Comparison of ENCODE assay signal across 8 cellular contexts in the genomic region with DNA sequence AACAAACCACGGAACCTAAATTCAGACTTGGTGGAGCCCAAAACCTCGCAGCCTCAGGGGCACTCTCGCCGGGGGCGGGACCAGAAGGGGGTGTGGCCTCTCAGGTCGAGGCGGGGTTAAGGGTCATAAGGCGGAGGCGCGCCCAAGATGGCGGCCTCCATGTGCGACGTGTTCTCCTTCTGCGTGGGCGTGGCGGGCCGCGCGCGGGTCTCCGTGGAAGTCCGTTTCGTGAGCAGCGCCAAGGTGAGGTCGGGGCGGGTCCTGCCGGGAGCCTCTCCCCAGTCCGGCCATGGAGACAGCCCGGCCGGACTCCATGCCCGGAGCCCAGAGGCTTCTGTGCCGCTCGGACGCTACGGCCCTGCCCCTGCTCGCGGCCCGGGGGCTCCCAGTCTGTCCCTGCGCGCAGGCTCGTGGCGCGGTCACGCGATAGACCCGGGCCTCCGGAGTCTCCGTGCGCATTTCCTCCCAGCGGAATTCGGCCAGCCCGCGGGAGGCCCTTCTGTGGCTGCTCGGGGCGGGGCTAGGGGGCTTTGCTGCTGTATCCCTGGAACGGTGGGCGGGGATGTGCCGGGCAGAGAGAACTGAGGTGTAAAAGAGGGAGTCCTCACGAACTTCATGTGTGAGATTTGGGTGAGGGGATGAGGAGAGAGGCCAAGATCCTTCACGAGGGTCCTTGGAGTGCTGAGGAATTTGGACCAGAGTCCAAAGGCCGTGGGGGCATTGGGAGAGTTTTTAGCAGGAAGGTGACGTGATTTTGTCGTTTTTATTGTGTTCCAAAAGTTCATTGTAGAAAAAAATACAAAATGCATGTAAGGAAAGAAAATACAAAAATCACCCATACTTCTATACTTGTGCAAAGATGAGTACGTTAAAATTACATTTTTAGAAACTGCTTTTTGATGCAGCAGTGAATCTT. TPM values are rescaled to one million over a fixed set of nuclear protein-coding genes. Genes with fewer than 3 reads are reported as not detected.
DNase-seq lines count a peak whose midpoint lies in the region; ATAC-seq, FAIRE-seq and TF ChIP-seq lines count a peak whose summit lies in the region.

A gene (plus strand): TSS at position 126 of the 916 bp plus-strand sequence. CDS start 22 bp downstream, at position 148.

- H3K27ac ChIP-seq in right atrium auricular region (peak within 1 kb of the TSS; percentile 60 to 74), rectal smooth muscle tissue (ENCODE audit: low read depth, low read length) (peak within 1 kb of the TSS; percentile 57), vagina (peak within 1 kb of the TSS; percentile 83)

- peak; percentile 93 for ATAC-seq in HG02759 (IDR thresholded peaks at IDR 0.05; ENCODE audit: unreplicated experiment)

- intact Hi-C loops in T-helper 1 cell treated with Interleukin-12 subunit alpha and Interleukin-12 subunit beta and Interleukin-4 antibody, amounts not matched to agents 30 ng/mL and 1 ng/mL, for 36 hours (cut with micrococcal nuclease), result loop anchor here (1.0 to 5.0 kb wide), 8 partner anchors 19 to 523 kb away; a partner anchor contains a TSS
- intact Hi-C loops in vagina (cut with DNase I), result no loop called here

- H3K36me3 ChIP-seq in right atrium auricular region (peaks cover 4% of the 10 kb centered on the region), rectal smooth muscle tissue (ENCODE audit: control insufficient read depth, insufficient read depth, low read length) (no peaks in the 10 kb centered on the region), vagina (peaks cover 0 to 5% of the 10 kb centered on the region in 2 donors)

- H3K9me3 ChIP-seq in right atrium auricular region (no peaks in the 10 kb centered on the region), vagina (no peaks in the 10 kb centered on the region)

- DNase-seq in GM12892 (ENCODE audit: insufficient read length) (peak; percentile 85), NCI-H1417 (lab: John Stamatoyannopoulos, UW) (peak; percentile 72 to 95 (median 95)), amniotic epithelial cell (ENCODE audit: low read depth) (peak; percentile 74), right atrium auricular region (ENCODE audit: low spot score) (peak; percentile 85), vagina (ENCODE audit: extremely low spot score in 2 of 2) (no peak)

- peak within 1 kb of the TSS; percentile 93 to 95 for H3K4me3 ChIP-seq in right atrium auricular region
- H3K4me3 ChIP-seq in rectal smooth muscle tissue (ENCODE audit: low read length), result peak within 1 kb of the TSS; percentile 84
- H3K4me3 ChIP-seq in vagina, result peak within 1 kb of the TSS; percentile 86 to 95

- TF ChIP-seq CTCF in right atrium auricular region (IDR thresholded peaks at IDR 0.05), result peak in 1 of 2 donors; percentile 10
- peak in 1 of 3 experiments; percentile 20 for TF ChIP-seq CTCF in vagina (IDR thresholded peaks at IDR 0.05)

- H3K4me1 ChIP-seq in right atrium auricular region, result peaks cover 0 to 24% of the 10 kb centered on the region in 2 donors
- no peaks in the 10 kb centered on the region for H3K4me1 ChIP-seq in rectal smooth muscle tissue (ENCODE audit: control insufficient read depth, insufficient read depth, low read length)
- peaks cover 36% of the 10 kb centered on the region for H3K4me1 ChIP-seq in vagina

- peak; percentile 92 for FAIRE-seq in GM12892 (lab: Jason Lieb, UNC)

- H3K9ac ChIP-seq in rectal smooth muscle tissue (ENCODE audit: low read length), result no peak within 1 kb of the TSS

- TF ChIP-seq POLR2A in GM12892 (IDR thresholded peaks at IDR 0.05; ENCODE audit: low read depth, low read length), result peak; percentile 68; the same call in 1 of the 2 replicates
- TF ChIP-seq POLR2A in vagina (IDR thresholded peaks at IDR 0.05), result no peak

- no peaks in the 10 kb centered on the region for H3K27me3 ChIP-seq in right atrium auricular region
- H3K27me3 ChIP-seq in rectal smooth muscle tissue (ENCODE audit: control insufficient read depth, insufficient read depth, low read length), result no peaks in the 10 kb centered on the region
- no peaks in the 10 kb centered on the region for H3K27me3 ChIP-seq in vagina

RNA-seq across cellular contexts. Expression of the gene that starts here (rescaled TPM):
- 26.9 TPM for polyA plus RNA-seq in GM12892 (2012; ENCODE audit: missing spikeins)
- total RNA-seq in T-helper 1 cell treated with Interleukin-12 subunit alpha and Interleukin-12 subunit beta and Interleukin-4 antibody, amounts not matched to agents 30 ng/mL and 1 ng/mL, for 36 hours, result 24.0 and 28.3 TPM in 2 replicates
- total RNA-seq in right atrium auricular region (10 to 100 TPM; 11.4 to 12.5 TPM), vagina (16.0 TPM)

Comparison
In these comparisons a context has a peak if more than half of its experiments do, and no peak if none do; other contexts are left out.
1. DNase-seq: peak in GM12892 (single experiment), NCI-H1417 (3 of 3), amniotic epithelial cell (single experiment) and right atrium auricular region (single experiment); none in vagina (0 of 2).
2. Peak in every context shown above with its lines, with median percentiles within 50 percentile points of each other: H3K27ac ChIP-seq and H3K4me3 ChIP-seq.